21 cellular contexts compared by ENCODE assay signal in the genomic region with DNA sequence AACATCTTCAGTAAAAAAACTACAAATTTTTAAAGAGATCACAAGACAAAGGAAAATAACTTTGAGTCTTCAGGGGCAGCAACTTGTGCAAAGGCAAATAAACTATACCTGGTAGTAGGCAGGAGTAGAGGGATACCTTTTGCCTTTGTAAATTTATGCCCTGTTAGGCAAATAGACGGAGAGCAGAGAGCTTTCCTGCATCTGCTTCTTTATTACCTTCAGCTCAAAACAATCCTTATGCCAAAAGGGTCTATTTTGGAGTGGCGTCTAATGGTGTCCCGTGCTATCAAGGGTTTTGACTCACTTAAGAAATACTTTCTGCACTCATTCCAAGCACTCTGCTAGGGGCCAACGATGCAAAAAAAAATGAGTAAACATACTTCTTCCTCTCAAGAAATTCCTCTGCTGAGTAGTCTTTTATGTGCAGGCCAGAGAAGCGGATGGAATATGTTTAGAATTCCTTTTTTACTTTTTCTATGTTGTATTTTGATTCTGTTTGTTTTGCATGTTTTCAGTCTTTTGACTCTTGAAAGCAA.
DNase-seq lines count a peak whose midpoint lies in the region; ATAC-seq and TF ChIP-seq lines count a peak whose summit lies in the region.
"Had no signal": no experiment of that assay in that cellular context is flagged by ENCODE, and none has a peak within 500 bp of the region (broad histone marks: within the 10 kb centered on the region; RNA-seq: fewer than 3 reads in every experiment).

No MANE protein-coding gene starts in this region.

- peak; percentile 91 for ATAC-seq in upper lobe of right lung
- ATAC-seq in activated T-helper 17 cell treated with anti-CD3 and anti-CD28 coated beads, Interleukin-2, amount 50 U/mL, for 72 hours (replicated peaks): no peak

- in situ Hi-C loops in brain microvascular endothelial cell (cut with HindIII; ENCODE audit: low pct_ligation_motif_present, low sequenced_read_pairs): no loop called here

- H3K4me1 ChIP-seq in upper lobe of right lung: peaks cover 11% of the 10 kb centered on the region

- no peaks in the 10 kb centered on the region for H3K9me3 ChIP-seq in upper lobe of right lung
- H3K9me3 ChIP-seq: MG63 had no signal

- H3K27me3 Mint-ChIP-seq in activated T-helper 17 cell treated with anti-CD3 and anti-CD28 coated beads, Interleukin-2, amount 50 U/mL, for 72 hours: peaks cover 34% of the 10 kb centered on the region
- H3K27me3 Mint-ChIP-seq: B cell had no signal

- DNase-seq in HT1080 (ENCODE audit: low read depth) (peak; percentile 5), brain microvascular endothelial cell (peak; percentile 10), foreskin fibroblast (peak; percentile 3 to 37), upper lobe of right lung (no peak), medulla oblongata (ENCODE audit: extremely low spot score) (no peak), HPDE6-E6E7 (ENCODE audit: extremely low spot score) (no peak)
- DNase-seq: ACHN; CD4-positive, alpha-beta T cell; GOT3; Karpas-422; MG63; NCI-H1092; NCI-H1694; NCI-H345; NCI-H526 treated with DMSO at 0.1 percent for 48 hours; NK-92 treated with Interleukin-12 subunit alpha and Interleukin-12 subunit beta, amount 100 ng/mL, for 24 hours; OCI-M1; RPMI8226; SIG-M5 had no signal

- H3K27me3 ChIP-seq in brain microvascular endothelial cell (replicated peaks): no peaks in the 10 kb centered on the region
- no peaks in the 10 kb centered on the region for H3K27me3 ChIP-seq in upper lobe of right lung
- H3K27me3 ChIP-seq: MG63 had no signal

- H3K36me3 ChIP-seq in brain microvascular endothelial cell (replicated peaks): no peaks in the 10 kb centered on the region
- H3K36me3 ChIP-seq in upper lobe of right lung: no peaks in the 10 kb centered on the region
- H3K36me3 ChIP-seq: MG63 had no signal

- intact Hi-C loops in upper lobe of right lung (cut with DNase I): no loop called here

- H3K27ac ChIP-seq in brain microvascular endothelial cell (no peak overlapping the region), upper lobe of right lung (peak overlapping the region; percentile 39)

- H3K36me3 Mint-ChIP-seq in activated T-helper 17 cell treated with anti-CD3 and anti-CD28 coated beads, Interleukin-2, amount 50 U/mL, for 72 hours (ENCODE audit: low read depth): no peaks in the 10 kb centered on the region

- H3K27ac Mint-ChIP-seq in activated T-helper 17 cell treated with anti-CD3 and anti-CD28 coated beads, Interleukin-2, amount 50 U/mL, for 72 hours: no peak overlapping the region
- H3K27ac Mint-ChIP-seq: B cell; CD4-positive, alpha-beta T cell had no signal

- no peaks in the 10 kb centered on the region for H3K9me3 Mint-ChIP-seq in activated T-helper 17 cell treated with anti-CD3 and anti-CD28 coated beads, Interleukin-2, amount 50 U/mL, for 72 hours
- H3K9me3 Mint-ChIP-seq: CD4-positive, alpha-beta T cell had no signal

- no peak overlapping the region for H3K4me3 Mint-ChIP-seq in activated T-helper 17 cell treated with anti-CD3 and anti-CD28 coated beads, Interleukin-2, amount 50 U/mL, for 72 hours
- H3K4me3 Mint-ChIP-seq: B cell; CD4-positive, alpha-beta T cell had no signal

- TF ChIP-seq CTCF in brain microvascular endothelial cell (IDR thresholded peaks at IDR 0.05; ENCODE audit: low read depth, low read length, missing control alignments) (no peak), foreskin fibroblast (IDR thresholded peaks at IDR 0.05; ENCODE audit: low read depth, low read length) (no peak), upper lobe of right lung (IDR thresholded peaks at IDR 0.05) (no peak)

- H3K4me3 ChIP-seq in brain microvascular endothelial cell (ENCODE audit: low read depth, low read length): no peak overlapping the region
- H3K4me3 ChIP-seq in foreskin fibroblast (ENCODE audit: low read depth in 1 of 2, low read length in 2 of 2): no peak overlapping the region
- no peak overlapping the region for H3K4me3 ChIP-seq in upper lobe of right lung
- H3K4me3 ChIP-seq: MG63 had no signal

- no peaks in the 10 kb centered on the region for H3K4me1 Mint-ChIP-seq in activated T-helper 17 cell treated with anti-CD3 and anti-CD28 coated beads, Interleukin-2, amount 50 U/mL, for 72 hours
- H3K4me1 Mint-ChIP-seq: B cell had no signal

Comparison
In these comparisons a context has a peak if more than half of its experiments do, and no peak if none do; other contexts are left out.
1. DNase-seq: peak in HT1080 (single experiment), brain microvascular endothelial cell (single experiment) and foreskin fibroblast (2 of 2); none in upper lobe of right lung (single experiment), medulla oblongata (single experiment) and HPDE6-E6E7 (single experiment).